ENCODE assay signal across 10 cellular contexts in the genomic region with DNA sequence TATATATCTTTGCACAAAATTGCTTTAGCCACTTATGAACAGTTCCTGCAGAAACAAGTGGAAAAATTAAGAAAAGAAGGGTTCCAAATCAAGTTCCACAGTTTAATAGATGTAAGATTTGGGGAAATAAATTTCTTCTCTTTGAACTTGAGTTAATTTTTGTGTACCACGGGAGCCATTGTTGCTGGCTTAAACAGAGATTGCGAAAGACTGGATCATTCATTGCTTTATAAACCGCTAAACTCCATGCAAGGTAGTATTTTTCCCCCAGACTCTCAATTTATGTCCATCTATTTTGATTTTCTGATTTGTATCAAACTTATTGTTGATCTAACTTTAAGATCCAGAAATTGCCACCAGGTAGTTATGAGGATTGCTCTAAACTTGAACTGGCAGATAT.
"Had no signal": no experiment of that assay in that cellular context is flagged by ENCODE, and none has a peak within 500 bp of the region (broad histone marks: within the 10 kb centered on the region; RNA-seq: fewer than 3 reads in every experiment).

No MANE protein-coding gene starts in this region.

- H3K9me3 ChIP-seq: HAP-1 had no signal

- DNase-seq: H7, HFFc6, Karpas-422, KBM-7 had no signal

- H3K4me3 ChIP-seq: GM23338, HAP-1 had no signal

- FAIRE-seq: HepG2 had no signal

- H2AFZ ChIP-seq: GM23338 had no signal

- H3K27ac ChIP-seq: HL-60, KMS-11 had no signal

- H3K9ac ChIP-seq: KMS-11 had no signal

- H3K4me2 ChIP-seq: GM23338, KMS-11 had no signal

- H3K36me3 ChIP-seq: HAP-1 had no signal

- ATAC-seq: GM23338, HCT116, HepG2 had no signal

- H3K4me1 ChIP-seq: HAP-1 had no signal
